In genomic region chr7:99929730-99930053, GRCh38 we compare ENCODE assay signal across 1 cellular context.
TF ChIP-seq lines count a peak whose summit lies in the region.

No MANE protein-coding gene starts in this region.

TF ChIP-seq in SK-N-SH, 30 proteins besides CTCF, POLR2A, EP300 and RAD21 (continued from another document):
- TF ChIP-seq ZBTB33 (IDR thresholded peaks at IDR 0.05; ENCODE audit: borderline replicate concordance, low read depth): no peak
